Comparison of ENCODE assay signal across 24 cellular contexts in genomic region chr7:158009886-158010285, GRCh38.
DNase-seq lines count a peak whose midpoint lies in the region; ATAC-seq, FAIRE-seq and TF ChIP-seq lines count a peak whose summit lies in the region.
"Had no signal": no experiment of that assay in that cellular context is flagged by ENCODE, and none has a peak within 500 bp of the region (broad histone marks: within the 10 kb centered on the region; RNA-seq: fewer than 3 reads in every experiment).

No MANE protein-coding gene starts in this region.

- peak overlapping the region; percentile 58; the same call in 1 of the 2 replicates for H2AK5ac ChIP-seq in H1 (ENCODE audit: low read depth, low read length)

- H2BK15ac ChIP-seq in H1 (ENCODE audit: low read length): peak overlapping the region; percentile 89; the same call in 1 of the 2 replicates

- peak overlapping the region; percentile 85; the same call in 1 of the 2 replicates for H2BK12ac ChIP-seq in H1 (ENCODE audit: low read depth, low read length)

- H3K79me1 ChIP-seq in H1 (ENCODE audit: low read depth, low read length): no peaks in the 10 kb centered on the region

- H3K36me3 Mint-ChIP-seq in CD14-positive monocyte (no peaks in the 10 kb centered on the region), neural progenitor cell (no peaks in the 10 kb centered on the region)
- H3K36me3 Mint-ChIP-seq: CD8-positive, alpha-beta memory T cell had no signal

- peak overlapping the region; percentile 80 for H2BK20ac ChIP-seq in H1 (ENCODE audit: low read length)

- H3K4me3 Mint-ChIP-seq in CD14-positive monocyte: no peak overlapping the region
- no peak overlapping the region for H3K4me3 Mint-ChIP-seq in neural progenitor cell
- H3K4me3 Mint-ChIP-seq: B cell; CD4-positive, alpha-beta T cell; GM23338 had no signal

- H2BK120ac ChIP-seq in H1 (replicated peaks; ENCODE audit: low read depth, low read length): peak overlapping the region; percentile 90

- H4K91ac ChIP-seq in H1 (replicated peaks; ENCODE audit: insufficient read length, low read length): peak overlapping the region; percentile 98

- H3K79me2 ChIP-seq in H1 (ENCODE audit: control insufficient read depth in 1 of 2, insufficient read depth in 2 of 2, low read length in 2 of 2) (no peaks in the 10 kb centered on the region), neural progenitor cell (ENCODE audit: low read depth) (no peaks in the 10 kb centered on the region), HepG2 (ENCODE audit: insufficient read depth, low read length) (no peaks in the 10 kb centered on the region)

- TF ChIP-seq EP300 in H1 (IDR thresholded peaks at IDR 0.05; ENCODE audit: borderline replicate concordance in 1 of 2, low read depth in 2 of 2, low read length in 2 of 2) (no peak), HepG2 (IDR thresholded peaks at IDR 0.05; ENCODE audit: low read depth in 2 of 2, low read length in 2 of 2) (no peak), HepG2 (CRISPR knock-in tag; IDR thresholded peaks at IDR 0.05; ENCODE audit: borderline replicate concordance) (no peak)

- H4K8ac ChIP-seq in H1 (ENCODE audit: extremely low read depth, insufficient read depth, low read length): no peak overlapping the region

- TF ChIP-seq POLR2A in H1 (IDR thresholded peaks at IDR 0.05; ENCODE audit: control extremely low read depth in 1 of 2, low read depth in 2 of 2, low read length in 2 of 2) (no peak), spleen (IDR thresholded peaks at IDR 0.05) (no peak), HepG2 (IDR thresholded peaks at IDR 0.05; ENCODE audit: insufficient read depth in 1 of 2, low read depth in 2 of 2, low read length in 2 of 2) (no peak), erythroblast (IDR thresholded peaks at IDR 0.05; ENCODE audit: low read length) (no peak)

- no peak for ATAC-seq in HepG2
- ATAC-seq: GM12878, GM23338, HCT116 had no signal

- H2AFZ ChIP-seq in H1 (ENCODE audit: low read length): 0 out of 2 replicates have a peak overlapping the region, but pooled peaks have one; percentile 5
- no peak overlapping the region for H2AFZ ChIP-seq in neural progenitor cell (replicated peaks)
- no peak overlapping the region for H2AFZ ChIP-seq in HepG2 (ENCODE audit: low read length)
- H2AFZ ChIP-seq: GM23338 had no signal

- TF ChIP-seq RAD21 in H1 (IDR thresholded peaks at IDR 0.05 in 1 of 2, conservative IDR thresholded peaks at IDR 0.05 in 1 of 2; ENCODE audit: low read depth in 2 of 2, low read length in 2 of 2) (no peak), HepG2 (CRISPR knock-in tag; IDR thresholded peaks at IDR 0.05) (no peak)

- H4K20me1 ChIP-seq in H1 (replicated peaks in 1 of 2; ENCODE audit: control insufficient read depth in 1 of 2, insufficient read depth in 2 of 2, low read length in 2 of 2) (no peaks in the 10 kb centered on the region), neural progenitor cell (ENCODE audit: low read depth) (no peaks in the 10 kb centered on the region), HepG2 (ENCODE audit: insufficient read depth, low read length) (no peaks in the 10 kb centered on the region)
- H4K20me1 ChIP-seq: BLaER1 had no signal

- H3K27me3 Mint-ChIP-seq in CD14-positive monocyte (ENCODE audit: low read depth in 3 of 3): peaks cover 0 to 9% (median 5%) of the 10 kb centered on the region in 3 donors
- H3K27me3 Mint-ChIP-seq in neural progenitor cell (ENCODE audit: insufficient read depth, low read depth): peaks cover 8% of the 10 kb centered on the region
- H3K27me3 Mint-ChIP-seq: B cell; CD4-positive, alpha-beta T cell had no signal

- POLR2A ChIA-PET in H1 (lab: Charles Lee; ENCODE audit: partially characterized antibody) (no interaction called here), HepG2 (lab: Yijun Ruan, JAX) (no interaction called here)

- FAIRE-seq in H1 (lab: Jason Lieb, UNC) (no peak), HepG2 (lab: Jason Lieb, UNC) (no peak)
- FAIRE-seq: A204.1, D721Med, GM12878, H54 had no signal

- H3K4me1 Mint-ChIP-seq in CD14-positive monocyte (no peaks in the 10 kb centered on the region), neural progenitor cell (peaks cover 45% of the 10 kb centered on the region)
- H3K4me1 Mint-ChIP-seq: B cell, GM23338 had no signal

- H3K4me2 ChIP-seq in H1 (ENCODE audit: insufficient read depth in 1 of 2, low read depth in 2 of 2, low read length in 2 of 2) (no peak overlapping the region), neural progenitor cell (no peak overlapping the region), HepG2 (ENCODE audit: low read depth, low read length) (no peak overlapping the region)
- H3K4me2 ChIP-seq: BLaER1, GM23338 had no signal

- no peak overlapping the region for H3K4me3 ChIP-seq in H1 (ENCODE audit: extremely low read depth in 1 of 4, insufficient read depth in 2 of 4, low read depth in 3 of 4, low read length in 4 of 4)
- no peak overlapping the region for H3K4me3 ChIP-seq in neural progenitor cell
- no peak overlapping the region for H3K4me3 ChIP-seq in spleen
- H3K4me3 ChIP-seq in HepG2 (replicated peaks in 1 of 3; ENCODE audit: insufficient read depth in 1 of 3, low read depth in 2 of 3, low read length in 3 of 3): no peak overlapping the region
- H3K4me3 ChIP-seq: BLaER1, GM12878, GM23338 had no signal

- no peak overlapping the region for H3K14ac ChIP-seq in H1 (ENCODE audit: insufficient read length)

- no peak overlapping the region for H3K9ac ChIP-seq in H1 (replicated peaks in 1 of 4; ENCODE audit: extremely low read depth in 1 of 4, low read depth in 3 of 4, low read length in 3 of 4)
- H3K9ac ChIP-seq in neural progenitor cell: no peak overlapping the region
- no peak overlapping the region for H3K9ac ChIP-seq in HepG2 (ENCODE audit: insufficient read depth, low read depth, low read length)
- H3K9ac ChIP-seq: BLaER1 had no signal

- peak overlapping the region; percentile 81 for H3K18ac ChIP-seq in H1 (ENCODE audit: extremely low read depth, low read length)

- no peak overlapping the region for H3K56ac ChIP-seq in H1 (replicated peaks; ENCODE audit: insufficient read length, low read depth, low read length)

- H3K27me3 ChIP-seq in H1 (replicated peaks in 1 of 4; ENCODE audit: control insufficient read depth in 3 of 4, extremely low read depth in 1 of 4, insufficient read depth in 3 of 4, low read length in 3 of 4) (peaks cover 0 to 4% (median 0%) of the 10 kb centered on the region in 4 experiments; a peak in 1 of 7 replicates), neural progenitor cell (no peaks in the 10 kb centered on the region), spleen (replicated peaks in 1 of 7) (peaks cover 0 to 15% (median 0%) of the 10 kb centered on the region in 7 donors), HepG2 (ENCODE audit: control insufficient read depth in 1 of 2, insufficient read depth in 2 of 2, low read length in 2 of 2) (no peaks in the 10 kb centered on the region)
- H3K27me3 ChIP-seq: BLaER1 had no signal

- H3K36me3 ChIP-seq in H1 (ENCODE audit: control insufficient read depth in 2 of 4, insufficient read depth in 4 of 4, low read length in 3 of 4) (no peaks in the 10 kb centered on the region), neural progenitor cell (no peaks in the 10 kb centered on the region), spleen (no peaks in the 10 kb centered on the region), HepG2 (replicated peaks in 1 of 2; ENCODE audit: control insufficient read depth in 1 of 2, insufficient read depth in 2 of 2, low read length in 2 of 2) (no peaks in the 10 kb centered on the region)
- H3K36me3 ChIP-seq: BLaER1 had no signal

- WGBS in H1 (ENCODE audit: extremely low coverage in 1 of 2, insufficient coverage in 1 of 2, insufficient read length in 1 of 2, insufficient replicate concordance in 2 of 2, low coverage in 1 of 2, low lambda C conversion rate in 2 of 2, missing lambda C conversion rate in 1 of 2), 2 experiments: 67% methylated on average over 9 of the region's 9 CpGs; no CpG with 5 or more reads in 1 of the 2 experiments
- 57 to 64% (median 63%) methylated on average over 9 of the region's 9 CpGs for WGBS in spleen, 5 donors
- 56% methylated on average over 5 of the region's 9 CpGs for WGBS in HepG2 (ENCODE audit: low lambda C conversion rate)

- peaks cover 16% of the 10 kb centered on the region for H3K23me2 ChIP-seq in H1 (ENCODE audit: low read depth, low read length)

- CTCF ChIA-PET in H1 (lab: Charles Lee; ENCODE audit: partially characterized antibody): interaction anchor here (0.9 to 1.9 kb wide), 6 partner anchors 10 to 344 kb away, joined by 3 to 7 read pairs (median 4); no protein-coding TSS in a partner anchor
- CTCF ChIA-PET in HepG2 (lab: Yijun Ruan, JAX; ENCODE audit: low intra/inter-chr PET ratio, low total read pairs): no interaction called here

- H3K4ac ChIP-seq in H1 (replicated peaks; ENCODE audit: insufficient read length, low read depth, low read length): peak overlapping the region; percentile 53

- H2BK5ac ChIP-seq in H1 (ENCODE audit: low read depth, low read length): peak overlapping the region; percentile 96; the same call in 1 of the 2 replicates

- H3K4me1 ChIP-seq in H1 (replicated peaks in 1 of 4; ENCODE audit: control insufficient read depth in 3 of 4, insufficient read depth in 4 of 4, low read length in 3 of 4) (peaks cover 10 to 36% (median 22%) of the 10 kb centered on the region in 4 experiments), neural progenitor cell (peaks cover 27% of the 10 kb centered on the region), spleen (peaks cover 0 to 6% (median 0%) of the 10 kb centered on the region in 6 donors), HepG2 (ENCODE audit: insufficient read depth, low read length) (peaks cover 4% of the 10 kb centered on the region)

- DNase-seq in CD14-positive monocyte (ENCODE audit: low spot score): peak; percentile 25
- DNase-seq in H1 (ENCODE audit: low read depth in 1 of 2, low spot score in 2 of 2): no peak
- DNase-seq in neural progenitor cell (ENCODE audit: low spot score): no peak
- DNase-seq in spleen: peak; percentile 54
- no peak for DNase-seq in HepG2 (ENCODE audit: low spot score)
- DNase-seq in erythroblast (lab: John Stamatoyannopoulos, UW): no peak
- no peak for DNase-seq in NOMO-1 treated with dmso at 0.1 percent for 144 hours (lab: John Stamatoyannopoulos, UW; ENCODE audit: unreplicated experiment)
- no peak for DNase-seq in cerebellum (ENCODE audit: low spot score)
- DNase-seq: CD4-positive, alpha-beta T cell; CD8-positive, alpha-beta memory T cell; DMS 273 treated with DMSO at 0.1 percent for 48 hours; DMS79; EL; GDM1 had no signal

- H3K9me3 Mint-ChIP-seq in CD14-positive monocyte: peaks cover 0 to 6% (median 0%) of the 10 kb centered on the region in 7 donors
- no peaks in the 10 kb centered on the region for H3K9me3 Mint-ChIP-seq in neural progenitor cell
- H3K9me3 Mint-ChIP-seq: CD4-positive, alpha-beta T cell; CD8-positive, alpha-beta memory T cell; GM23338 had no signal

- TF ChIP-seq CTCF in CD14-positive monocyte (IDR thresholded peaks at IDR 0.05) (no peak), H1 (IDR thresholded peaks at IDR 0.05; ENCODE audit: control extremely low read depth in 1 of 3, insufficient read depth in 1 of 3, low read depth in 1 of 3, low read length in 3 of 3) (no peak), neural progenitor cell (IDR thresholded peaks at IDR 0.05) (no peak), spleen (IDR thresholded peaks at IDR 0.05 in 8 of 11, conservative IDR thresholded peaks at IDR 0.05 in 3 of 11) (no peak), HepG2 (CRISPR knock-in tag; IDR thresholded peaks at IDR 0.05) (no peak)

- BruUV-seq in HepG2 (replicated peaks; lab: Mats Ljungman, UMichigan): no TSS peak

- intact Hi-C loops in CD14-positive monocyte (cut with micrococcal nuclease): no loop called here
- intact Hi-C loops in spleen (cut with DNase I; ENCODE audit: low total_unique reads): no loop called here
- intact Hi-C loops in HepG2 (cut with micrococcal nuclease; ENCODE audit: unreplicated experiment): no loop called here

- H3K27ac Mint-ChIP-seq in CD14-positive monocyte (no peak overlapping the region), neural progenitor cell (peak overlapping the region; percentile 75)
- H3K27ac Mint-ChIP-seq: B cell; CD4-positive, alpha-beta T cell; CD8-positive, alpha-beta memory T cell; GM23338 had no signal

- no peaks in the 10 kb centered on the region for H3F3A ChIP-seq in neural progenitor cell (ENCODE audit: low read depth)

- H3K9me3 ChIP-seq in H1 (ENCODE audit: insufficient read depth in 2 of 2, low read depth in 1 of 2, low read length in 1 of 2): no peaks in the 10 kb centered on the region
- no peaks in the 10 kb centered on the region for H3K9me3 ChIP-seq in neural progenitor cell (ENCODE audit: low read depth)
- no peaks in the 10 kb centered on the region for H3K9me3 ChIP-seq in spleen
- no peaks in the 10 kb centered on the region for H3K9me3 ChIP-seq in HepG2 (ENCODE audit: low read length)
- H3K9me3 ChIP-seq: BLaER1 had no signal

- in situ Hi-C loops in HepG2 (cut with HindIII; ENCODE audit: extremely low pct_ligation_motif_present, low pct_unique_long_range_greater_than_20kb): no loop called here

- H3K27ac ChIP-seq in H1 (ENCODE audit: low read depth, low read length): no peak overlapping the region
- no peak overlapping the region for H3K27ac ChIP-seq in neural progenitor cell
- no peak overlapping the region for H3K27ac ChIP-seq in spleen
- H3K27ac ChIP-seq in HepG2 (ENCODE audit: extremely low read length, insufficient read depth, low read length): no peak overlapping the region
- H3K27ac ChIP-seq: 22Rv1, BLaER1, C4-2B had no signal

- H4K5ac ChIP-seq in H1 (ENCODE audit: insufficient read length, low read depth, low read length): peak overlapping the region; percentile 18

- no peak overlapping the region for H3K23ac ChIP-seq in H1 (ENCODE audit: insufficient read length)

Comparison
In these comparisons a context has a peak if more than half of its experiments do, and no peak if none do; other contexts are left out.
1. DNase-seq: peak in CD14-positive monocyte (single experiment) and spleen (single experiment); none in H1 (0 of 2), neural progenitor cell (single experiment), HepG2 (single experiment), erythroblast (0 of 2), NOMO-1 treated with dmso at 0.1 percent for 144 hours (single experiment) and cerebellum (single experiment).